Comparison of ENCODE assay signal across 24 cellular contexts in the genomic region with DNA sequence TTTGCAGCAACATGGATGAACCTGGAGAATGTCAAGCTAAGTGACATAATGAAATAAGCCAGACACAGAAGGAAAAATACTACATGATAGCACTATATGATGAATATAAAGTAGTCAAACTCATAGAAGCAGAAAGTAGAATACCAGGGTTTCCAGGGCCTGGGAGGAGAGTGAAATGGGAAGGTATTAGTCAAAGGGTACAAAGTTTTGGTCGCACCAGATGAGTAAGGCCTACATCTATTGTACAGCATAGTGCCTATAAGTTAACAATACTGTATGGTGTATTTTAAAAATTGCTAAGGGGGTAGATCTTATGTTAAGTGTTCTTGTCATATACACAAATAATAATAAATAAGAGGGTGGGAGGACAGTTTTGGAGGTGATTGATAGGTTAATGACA.
"Had no signal": no experiment of that assay in that cellular context is flagged by ENCODE, and none has a peak within 500 bp of the region (broad histone marks: within the 10 kb centered on the region; RNA-seq: fewer than 3 reads in every experiment).

No MANE protein-coding gene starts in this region.

- H3K9me3 Mint-ChIP-seq: dendritic cell treated with granulocyte-macrophage colony-stimulating factor and Interleukin-4, amounts not matched to agents 40 ng/mL and 50 ng/mL, for 4 days; endodermal cell; naive thymus-derived CD8-positive, alpha-beta T cell; nephron progenitor cell; stimulated activated memory B cell treated with anti-CD40 and anti-IgM and Interleukin-4, amounts not matched to agents 10 μg/mL and 1 μg/mL and 100 μg/mL, for 72 hours; stimulated activated naive CD8-positive, alpha-beta T cell treated with anti-CD3 and anti-CD28 coated beads, Interleukin-15, Interleukin-2, amounts not matched to agents 100 ng/mL and 50 ng/mL, for 24 hours had no signal

- H3K4me3 Mint-ChIP-seq: dendritic cell treated with granulocyte-macrophage colony-stimulating factor and Interleukin-4, amounts not matched to agents 40 ng/mL and 50 ng/mL, for 4 days; endodermal cell; naive thymus-derived CD8-positive, alpha-beta T cell; nephron progenitor cell; stimulated activated memory B cell treated with anti-CD40 and anti-IgM and Interleukin-4, amounts not matched to agents 10 μg/mL and 1 μg/mL and 100 μg/mL, for 72 hours; stimulated activated naive CD8-positive, alpha-beta T cell treated with anti-CD3 and anti-CD28 coated beads, Interleukin-15, Interleukin-2, amounts not matched to agents 100 ng/mL and 50 ng/mL, for 24 hours had no signal

- H3K27me3 Mint-ChIP-seq: dendritic cell treated with granulocyte-macrophage colony-stimulating factor and Interleukin-4, amounts not matched to agents 40 ng/mL and 50 ng/mL, for 4 days; naive thymus-derived CD8-positive, alpha-beta T cell; stimulated activated memory B cell treated with anti-CD40 and anti-IgM and Interleukin-4, amounts not matched to agents 10 μg/mL and 1 μg/mL and 100 μg/mL, for 72 hours; stimulated activated naive CD8-positive, alpha-beta T cell treated with anti-CD3 and anti-CD28 coated beads, Interleukin-15, Interleukin-2, amounts not matched to agents 100 ng/mL and 50 ng/mL, for 24 hours had no signal

- ATAC-seq: esophagus mucosa; gastrocnemius medialis; left ventricle myocardium superior; lower lobe of right lung; naive thymus-derived CD8-positive, alpha-beta T cell; psoas muscle; right cardiac atrium; stimulated activated memory B cell treated with anti-CD40 and anti-IgM and Interleukin-4, amounts not matched to agents 10 μg/mL and 1 μg/mL and 100 μg/mL, for 72 hours; upper lobe of right lung had no signal

- H3K4me1 Mint-ChIP-seq: endodermal cell; nephron progenitor cell; stimulated activated memory B cell treated with anti-CD40 and anti-IgM and Interleukin-4, amounts not matched to agents 10 μg/mL and 1 μg/mL and 100 μg/mL, for 72 hours had no signal

- DNase-seq: colonic mucosa; effector CD8-positive, alpha-beta T cell; endodermal cell; foreskin fibroblast; gastrocnemius medialis; head of caudate nucleus; left ventricle myocardium superior; lower lobe of right lung; naive thymus-derived CD8-positive, alpha-beta T cell; nephron progenitor cell; occipital lobe; ovary; posterior cingulate gyrus; psoas muscle; right cardiac atrium; sigmoid colon; stimulated activated CD4-positive, alpha-beta T cell treated with anti-CD3 and anti-CD28 coated beads, Interleukin-4, amount 100 ng/mL, for 1 hour; transverse colon; upper lobe of right lung; uterus had no signal

- H3K27ac Mint-ChIP-seq: dendritic cell treated with granulocyte-macrophage colony-stimulating factor and Interleukin-4, amounts not matched to agents 40 ng/mL and 50 ng/mL, for 4 days; endodermal cell; naive thymus-derived CD8-positive, alpha-beta T cell; nephron progenitor cell; stimulated activated memory B cell treated with anti-CD40 and anti-IgM and Interleukin-4, amounts not matched to agents 10 μg/mL and 1 μg/mL and 100 μg/mL, for 72 hours; stimulated activated naive CD8-positive, alpha-beta T cell treated with anti-CD3 and anti-CD28 coated beads, Interleukin-15, Interleukin-2, amounts not matched to agents 100 ng/mL and 50 ng/mL, for 24 hours had no signal
